ENCODE assay signal across 23 cellular contexts in genomic region chr2:3712841-3713503, GRCh38.
DNase-seq lines count a peak whose midpoint lies in the region; TF ChIP-seq lines count a peak whose summit lies in the region.
"Had no signal": no experiment of that assay in that cellular context is flagged by ENCODE, and none has a peak within 500 bp of the region (broad histone marks: within the 10 kb centered on the region; RNA-seq: fewer than 3 reads in every experiment).

No MANE protein-coding gene starts in this region.

- TF ChIP-seq CTCF in fibroblast of mammary gland (conservative IDR thresholded peaks at IDR 0.05; ENCODE audit: control insufficient read depth, insufficient read depth, low read depth, low read length) = no peak

- peak; percentile 39 for DNase-seq in NCI-H2171 treated with DMSO at 0.1 percent for 48 hours (lab: John Stamatoyannopoulos, UW)
- no peak for DNase-seq in NCI-H2171 (lab: John Stamatoyannopoulos, UW)
- DNase-seq in NCI-H2227 treated with DMSO at 0.1 percent for 48 hours (lab: John Stamatoyannopoulos, UW) = peak; percentile 47
- peak; percentile 58 for DNase-seq in fibroblast of mammary gland (ENCODE audit: low read depth)
- DNase-seq in superior temporal gyrus (ENCODE audit: extremely low spot score) = peak; percentile 59
- DNase-seq in 8988T = no peak
- no peak for DNase-seq in NCI-H774 (lab: John Stamatoyannopoulos, UW)
- DNase-seq in globus pallidus (ENCODE audit: low spot score) = no peak
- DNase-seq: activated CD4-positive, alpha-beta memory T cell treated with anti-CD3 and anti-CD28 coated beads for 36 hours; activated CD4-positive, CD25-positive, alpha-beta regulatory T cell; activated effector memory CD4-positive, alpha-beta T cell treated with Interleukin-2 at 50 U/mL for 16 hours; cortex of kidney; GDM1; H9; MG63; NCI-H146; NCI-H226; occipital lobe; PC-3; SHP77; stimulated activated CD4-positive, alpha-beta T cell treated with anti-CD3 and anti-CD28 coated beads, Interleukin-2, amount 100 ng/mL, for 48 hours; stimulated activated naive CD4-positive, alpha-beta T cell treated with Interleukin-2 at 50 U/mL for 16 hours; T1000 had no signal

- no peak overlapping the region for H3K4me3 ChIP-seq in fibroblast of mammary gland (ENCODE audit: control insufficient read depth, low read depth, low read length)
- H3K4me3 ChIP-seq: MG63 had no signal

Comparison
In these comparisons a context has a peak if more than half of its experiments do, and no peak if none do; other contexts are left out.
1. DNase-seq: peak in NCI-H2171 treated with DMSO at 0.1 percent for 48 hours (single experiment), NCI-H2227 treated with DMSO at 0.1 percent for 48 hours (single experiment), fibroblast of mammary gland (single experiment) and superior temporal gyrus (single experiment); none in NCI-H2171 (single experiment), 8988T (single experiment), NCI-H774 (single experiment) and globus pallidus (single experiment).